21 cellular contexts compared by ENCODE assay signal in genomic region chr17:50135316-50136095, GRCh38. TPM values are rescaled to one million over a fixed set of nuclear protein-coding genes. Genes with fewer than 3 reads are reported as not detected.
"Had no signal": no experiment of that assay in that cellular context is flagged by ENCODE, and none has a peak within 500 bp of the region (broad histone marks: within the 10 kb centered on the region; RNA-seq: fewer than 3 reads in every experiment).

No MANE protein-coding gene starts in this region.

- H3K27ac Mint-ChIP-seq: activated naive CD8-positive, alpha-beta T cell treated with anti-CD3 and anti-CD28 coated beads for 36 hours; natural killer cell; progenitor cell of endocrine pancreas; T-helper 1 cell treated with Interleukin-12 subunit alpha and Interleukin-12 subunit beta and Interleukin-4 antibody, amounts not matched to agents 30 μg/mL and 1 μg/mL, for 36 hours; WTC11 had no signal

- DNase-seq: activated CD8-positive, alpha-beta memory T cell treated with anti-CD3 and anti-CD28 coated beads for 24 hours; activated CD8-positive, alpha-beta memory T cell treated with anti-CD3 and anti-CD28 coated beads, Interleukin-2, amount 50 U/mL, for 4 hours; activated naive CD8-positive, alpha-beta T cell treated with anti-CD3 and anti-CD28 coated beads for 36 hours; activated T-cell treated with anti-CD3 and anti-CD28 coated beads, Interleukin-2, amount 50 U/mL, for 24 hours; central memory CD4-positive, alpha-beta T cell; cortex of kidney; foreskin fibroblast; left ventricle myocardium superior; mammary epithelial cell; midbrain; natural killer cell; stimulated activated CD4-positive, alpha-beta T cell treated with anti-CD3 and anti-CD28 coated beads, Interleukin-2, amount 100 ng/mL, for 48 hours; stimulated activated CD8-positive, alpha-beta memory T cell treated with anti-CD3 and anti-CD28 coated beads, Interleukin-4, amount 100 ng/mL, for 48 hours; stimulated activated naive CD8-positive, alpha-beta T cell treated with anti-CD3 and anti-CD28 coated beads, Interleukin-15, Interleukin-2, amounts not matched to agents 100 U/mL and 50 U/mL, for 24 hours; T1000 had no signal

- H3K27ac ChIP-seq: hepatocyte had no signal

- H3K4me3 ChIP-seq: hepatocyte had no signal

- ATAC-seq: activated T-helper 17 cell treated with anti-CD3 and anti-CD28 coated beads, Interleukin-2, amount 50 U/mL, for 72 hours; left ventricle myocardium superior; natural killer cell; stimulated activated naive CD8-positive, alpha-beta T cell treated with anti-CD3 and anti-CD28 coated beads, Interleukin-15, Interleukin-2, amounts not matched to agents 100 U/mL and 50 U/mL, for 24 hours; WTC11 had no signal

- H3K4me3 Mint-ChIP-seq: activated naive CD8-positive, alpha-beta T cell treated with anti-CD3 and anti-CD28 coated beads for 36 hours; activated T-cell treated with anti-CD3 and anti-CD28 coated beads, Interleukin-2, amount 50 U/mL, for 24 hours; activated T-helper 17 cell treated with anti-CD3 and anti-CD28 coated beads, Interleukin-2, amount 50 U/mL, for 72 hours; natural killer cell; T-helper 1 cell treated with Interleukin-12 subunit alpha and Interleukin-12 subunit beta and Interleukin-4 antibody, amounts not matched to agents 30 μg/mL and 1 μg/mL, for 36 hours; WTC11 had no signal

- H3K36me3 Mint-ChIP-seq: natural killer cell had no signal

- H3K27me3 ChIP-seq: hepatocyte had no signal

- H3K27me3 Mint-ChIP-seq: activated T-helper 17 cell treated with anti-CD3 and anti-CD28 coated beads, Interleukin-2, amount 50 U/mL, for 72 hours had no signal

- H3K9me3 Mint-ChIP-seq: activated naive CD8-positive, alpha-beta T cell treated with anti-CD3 and anti-CD28 coated beads for 36 hours; activated T-cell treated with anti-CD3 and anti-CD28 coated beads, Interleukin-2, amount 50 U/mL, for 24 hours; activated T-helper 17 cell treated with anti-CD3 and anti-CD28 coated beads, Interleukin-2, amount 50 U/mL, for 72 hours; natural killer cell; T-helper 1 cell treated with Interleukin-12 subunit alpha and Interleukin-12 subunit beta and Interleukin-4 antibody, amounts not matched to agents 30 μg/mL and 1 μg/mL, for 36 hours; WTC11 had no signal

RNA-seq across cellular contexts. Expression of gene SGCA, which starts 30.3 kb away (rescaled TPM):
- total RNA-seq: activated T-helper 17 cell treated with anti-CD3 and anti-CD28 coated beads, Interleukin-2, amount 50 U/mL, for 72 hours; mammary epithelial cell; natural killer cell; osteoblast; progenitor cell of endocrine pancreas had no signal
